In the genomic region with DNA sequence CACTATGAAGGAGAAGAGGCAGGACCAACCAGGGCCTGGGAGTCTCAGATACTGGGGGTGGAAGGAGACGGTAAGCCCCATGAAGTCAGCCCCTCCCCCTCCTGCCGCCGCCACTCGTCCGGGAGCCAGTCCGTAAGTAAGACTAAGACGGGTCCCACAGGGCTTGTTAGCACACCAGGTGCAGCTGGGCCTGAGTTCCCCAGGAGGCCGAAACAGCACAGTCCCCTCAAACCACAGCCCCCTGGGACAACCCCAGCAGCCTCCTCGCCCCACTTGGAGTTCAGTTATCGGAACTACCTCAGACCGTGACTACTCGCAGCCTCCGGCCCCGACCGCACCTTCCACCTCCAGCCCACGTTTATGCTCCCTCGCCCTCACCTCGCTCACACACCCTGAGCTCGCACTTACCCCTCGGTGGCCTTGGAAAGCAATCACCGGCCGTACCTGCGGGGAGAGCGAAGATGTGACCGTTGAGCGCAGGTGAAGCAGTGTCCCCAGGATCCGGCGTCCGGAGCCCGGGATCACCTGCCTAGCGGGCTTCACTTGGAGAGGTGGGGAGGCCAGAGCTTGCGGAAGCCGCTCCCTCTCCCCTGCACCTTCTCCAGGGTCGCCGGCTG, we compare ENCODE assay signal across 1 cellular context.
TF ChIP-seq lines count a peak whose summit lies in the region.

No MANE protein-coding gene starts in this region.

TF ChIP-seq in HepG2, 621 proteins besides CTCF, POLR2A, EP300 and RAD21 (continued from another document):
- TF ChIP-seq, protein P1, sequence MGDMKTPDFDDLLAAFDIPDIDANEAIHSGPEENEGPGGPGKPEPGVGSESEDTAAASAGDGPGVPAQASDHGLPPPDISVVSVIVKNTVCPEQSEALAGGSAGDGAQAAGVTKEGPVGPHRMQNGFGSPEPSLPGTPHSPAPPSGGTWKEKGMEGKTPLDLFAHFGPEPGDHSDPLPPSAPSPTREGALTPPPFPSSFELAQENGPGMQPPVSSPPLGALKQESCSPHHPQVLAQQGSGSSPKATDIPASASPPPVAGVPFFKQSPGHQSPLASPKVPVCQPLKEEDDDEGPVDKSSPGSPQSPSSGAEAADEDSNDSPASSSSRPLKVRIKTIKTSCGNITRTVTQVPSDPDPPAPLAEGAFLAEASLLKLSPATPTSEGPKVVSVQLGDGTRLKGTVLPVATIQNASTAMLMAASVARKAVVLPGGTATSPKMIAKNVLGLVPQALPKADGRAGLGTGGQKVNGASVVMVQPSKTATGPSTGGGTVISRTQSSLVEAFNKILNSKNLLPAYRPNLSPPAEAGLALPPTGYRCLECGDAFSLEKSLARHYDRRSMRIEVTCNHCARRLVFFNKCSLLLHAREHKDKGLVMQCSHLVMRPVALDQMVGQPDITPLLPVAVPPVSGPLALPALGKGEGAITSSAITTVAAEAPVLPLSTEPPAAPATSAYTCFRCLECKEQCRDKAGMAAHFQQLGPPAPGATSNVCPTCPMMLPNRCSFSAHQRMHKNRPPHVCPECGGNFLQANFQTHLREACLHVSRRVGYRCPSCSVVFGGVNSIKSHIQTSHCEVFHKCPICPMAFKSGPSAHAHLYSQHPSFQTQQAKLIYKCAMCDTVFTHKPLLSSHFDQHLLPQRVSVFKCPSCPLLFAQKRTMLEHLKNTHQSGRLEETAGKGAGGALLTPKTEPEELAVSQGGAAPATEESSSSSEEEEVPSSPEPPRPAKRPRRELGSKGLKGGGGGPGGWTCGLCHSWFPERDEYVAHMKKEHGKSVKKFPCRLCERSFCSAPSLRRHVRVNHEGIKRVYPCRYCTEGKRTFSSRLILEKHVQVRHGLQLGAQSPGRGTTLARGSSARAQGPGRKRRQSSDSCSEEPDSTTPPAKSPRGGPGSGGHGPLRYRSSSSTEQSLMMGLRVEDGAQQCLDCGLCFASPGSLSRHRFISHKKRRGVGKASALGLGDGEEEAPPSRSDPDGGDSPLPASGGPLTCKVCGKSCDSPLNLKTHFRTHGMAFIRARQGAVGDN (CRISPR knock-in tag; IDR thresholded peaks at IDR 0.05), result peak; percentile 53
- no peak for TF ChIP-seq HMG20A (CRISPR knock-in tag; IDR thresholded peaks at IDR 0.05; ENCODE audit: borderline replicate concordance)
- TF ChIP-seq, protein P2, sequence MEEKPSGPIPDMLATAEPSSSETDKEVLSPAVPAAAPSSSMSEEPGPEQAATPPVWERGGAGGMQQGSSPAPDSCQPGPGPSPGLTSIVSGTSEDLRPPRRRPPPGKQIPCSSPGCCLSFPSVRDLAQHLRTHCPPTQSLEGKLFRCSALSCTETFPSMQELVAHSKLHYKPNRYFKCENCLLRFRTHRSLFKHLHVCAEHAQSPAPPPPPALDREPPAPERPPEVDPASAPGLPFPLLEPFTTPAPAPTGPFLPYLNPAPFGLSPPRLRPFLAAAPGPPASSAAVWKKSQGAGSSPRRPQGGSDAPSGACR (CRISPR knock-in tag; IDR thresholded peaks at IDR 0.05), result peak; percentile 1; the same call in 1 of the 2 replicates
- peak; percentile 60 for TF ChIP-seq HNRNPLL (IDR thresholded peaks at IDR 0.05; ENCODE audit: low read depth, low read length, poor library complexity, severe bottlenecking)
TF ChIP-seq in HepG2: peak in this region for 63.
